Comparison of ENCODE assay signal across 21 cellular contexts in genomic region chr14:75803768-75804167, GRCh38.
A peak's percentile ranks its signal among the peaks of the same experiment; 100 is the strongest.
DNase-seq lines count a peak whose midpoint lies in the region; ATAC-seq and TF ChIP-seq lines count a peak whose summit lies in the region.
"Had no signal": no experiment of that assay in that cellular context is flagged by ENCODE, and none has a peak within 500 bp of the region (broad histone marks: within the 10 kb centered on the region; RNA-seq: fewer than 3 reads in every experiment).

No MANE protein-coding gene starts in this region.

- H3K9me3 ChIP-seq in T-helper 17 cell (ENCODE audit: control insufficient read depth, low read length, poor library complexity, severe bottlenecking), result no peaks in the 10 kb centered on the region

- H3K4me1 Mint-ChIP-seq in T-helper 17 cell, result peaks cover 4% of the 10 kb centered on the region
- peaks cover 22% of the 10 kb centered on the region for H3K4me1 Mint-ChIP-seq in brain
- no peaks in the 10 kb centered on the region for H3K4me1 Mint-ChIP-seq in activated CD4-positive, alpha-beta T cell treated with anti-CD3 and anti-CD28 coated beads, Interleukin-2, amount 10 ng/mL, durations not matched to agents 7 days and 5 days

- H3K27me3 Mint-ChIP-seq in T-helper 17 cell (no peaks in the 10 kb centered on the region), brain (no peaks in the 10 kb centered on the region)
- H3K27me3 Mint-ChIP-seq in activated CD4-positive, alpha-beta T cell treated with anti-CD3 and anti-CD28 coated beads, Interleukin-2, amount 10 ng/mL, durations not matched to agents 7 days and 5 days, result no peaks in the 10 kb centered on the region
- H3K27me3 Mint-ChIP-seq: activated T-cell treated with anti-CD3 and anti-CD28 coated beads, Interleukin-2, amount 50 U/mL, for 24 hours; CD4-positive, alpha-beta T cell had no signal

- peak overlapping the region; percentile 54 for H3K27ac Mint-ChIP-seq in T-helper 17 cell
- peak overlapping the region; percentile 29 to 88 (median 51) for H3K27ac Mint-ChIP-seq in brain
- no peak overlapping the region for H3K27ac Mint-ChIP-seq in activated CD4-positive, alpha-beta T cell treated with anti-CD3 and anti-CD28 coated beads, Interleukin-2, amount 10 ng/mL, durations not matched to agents 7 days and 5 days
- H3K27ac Mint-ChIP-seq: activated T-cell treated with anti-CD3 and anti-CD28 coated beads, Interleukin-2, amount 50 U/mL, for 24 hours; CD4-positive, alpha-beta T cell had no signal

- CTCF ChIA-PET in activated CD4-positive, alpha-beta T cell treated with anti-CD3 and anti-CD28 coated beads, Interleukin-2, amount 10 ng/mL, durations not matched to agents 7 days and 5 days (lab: Charles Lee), result interaction anchor here (0.8 kb wide), 1 partner anchor 25 kb away, joined by 3 read pairs; no protein-coding TSS in a partner anchor

- H3K4me3 Mint-ChIP-seq in T-helper 17 cell (peak overlapping the region; percentile 15), brain (no peak overlapping the region)
- H3K4me3 Mint-ChIP-seq in activated CD4-positive, alpha-beta T cell treated with anti-CD3 and anti-CD28 coated beads, Interleukin-2, amount 10 ng/mL, durations not matched to agents 7 days and 5 days, result no peak overlapping the region
- H3K4me3 Mint-ChIP-seq: activated T-cell treated with anti-CD3 and anti-CD28 coated beads, Interleukin-2, amount 50 U/mL, for 24 hours; CD4-positive, alpha-beta T cell had no signal

- TF ChIP-seq CTCF in brain (conservative IDR thresholded peaks at IDR 0.05), result no peak

- POLR2A ChIA-PET in activated CD4-positive, alpha-beta T cell treated with anti-CD3 and anti-CD28 coated beads, Interleukin-2, amount 10 ng/mL, durations not matched to agents 7 days and 5 days (lab: Charles Lee), result no interaction called here

- ATAC-seq in T-helper 17 cell, result no peak
- no peak for ATAC-seq in HG02678 (IDR thresholded peaks at IDR 0.05; ENCODE audit: unreplicated experiment)
- ATAC-seq: stimulated activated naive CD8-positive, alpha-beta T cell treated with anti-CD3 and anti-CD28 coated beads, Interleukin-15, Interleukin-2, amounts not matched to agents 100 U/mL and 50 U/mL, for 24 hours had no signal

- DNase-seq in T-helper 17 cell, result no peak
- peak; percentile 83 for DNase-seq in islet precursor cell
- DNase-seq in retina, result peak; percentile 45
- no peak for DNase-seq in activated CD4-positive, alpha-beta T cell treated with anti-CD3 and anti-CD28 coated beads, Interleukin-2, amount 10 ng/mL, durations not matched to agents 7 days and 5 days
- no peak for DNase-seq in hippocampal formation (lab: John Stamatoyannopoulos, UW)
- DNase-seq in hypothalamus (lab: John Stamatoyannopoulos, UW), result no peak
- DNase-seq: activated CD4-positive, CD25-positive, alpha-beta regulatory T cell treated with anti-CD3 and anti-CD28 coated beads, Interleukin-2, amount 50 U/mL, for 72 hours; activated CD8-positive, alpha-beta memory T cell treated with anti-CD3 and anti-CD28 coated beads for 24 hours; activated naive CD4-positive, alpha-beta T cell; activated T-cell treated with anti-CD3 and anti-CD28 coated beads, Interleukin-2, amount 50 U/mL, for 24 hours; amygdala; CD4-positive, alpha-beta T cell; erythroblast; foreskin melanocyte; KG1; NCI-H1694; NCI-H69; stimulated activated CD4-positive, alpha-beta T cell treated with anti-CD3 and anti-CD28 coated beads, Interleukin-4, amount 100 ng/mL, for 24 hours; stimulated activated naive CD8-positive, alpha-beta T cell treated with anti-CD3 and anti-CD28 coated beads, Interleukin-15, Interleukin-2, amounts not matched to agents 100 U/mL and 50 U/mL, for 24 hours had no signal

- H3K9me3 Mint-ChIP-seq in brain, result peaks cover 12 to 27% (median 18%) of the 10 kb centered on the region in 5 experiments
- peaks cover 10% of the 10 kb centered on the region for H3K9me3 Mint-ChIP-seq in activated CD4-positive, alpha-beta T cell treated with anti-CD3 and anti-CD28 coated beads, Interleukin-2, amount 10 ng/mL, durations not matched to agents 7 days and 5 days

- H3K36me3 Mint-ChIP-seq in T-helper 17 cell (ENCODE audit: low read depth) (peaks cover 19% of the 10 kb centered on the region), brain (peaks cover 47% of the 10 kb centered on the region)
- H3K36me3 Mint-ChIP-seq in activated CD4-positive, alpha-beta T cell treated with anti-CD3 and anti-CD28 coated beads, Interleukin-2, amount 10 ng/mL, durations not matched to agents 7 days and 5 days (ENCODE audit: low read depth), result peaks cover 21% of the 10 kb centered on the region

Comparison
In these comparisons a context has a peak if more than half of its experiments do, and no peak if none do; other contexts are left out.
1. DNase-seq: peak in islet precursor cell (single experiment) and retina (single experiment); none in T-helper 17 cell (0 of 3), activated CD4-positive, alpha-beta T cell treated with anti-CD3 and anti-CD28 coated beads, Interleukin-2, amount 10 ng/mL, durations not matched to agents 7 days and 5 days (single experiment), hippocampal formation (0 of 2) and hypothalamus (0 of 51).